Comparison of ENCODE assay signal across 15 cellular contexts in the genomic region with DNA sequence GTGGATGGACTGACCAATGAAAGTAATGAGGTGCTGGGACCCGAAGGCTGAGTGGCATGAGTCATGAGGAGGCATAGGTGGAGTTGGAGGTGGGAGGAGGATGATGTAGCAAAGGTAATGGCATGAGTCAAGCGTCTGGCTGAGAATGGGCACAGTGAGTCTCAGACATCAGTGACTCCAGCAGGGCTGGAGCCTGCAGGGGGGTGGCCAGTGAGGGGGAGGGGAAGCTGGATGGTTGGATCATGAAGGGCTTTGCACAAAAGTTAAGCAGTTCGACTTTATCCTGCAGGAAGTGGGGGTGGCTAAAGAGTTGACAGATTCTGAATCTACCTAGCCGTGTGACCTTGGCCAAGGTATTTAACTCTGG.
DNase-seq lines count a peak whose midpoint lies in the region; ATAC-seq, FAIRE-seq and TF ChIP-seq lines count a peak whose summit lies in the region.
"Had no signal": no experiment of that assay in that cellular context is flagged by ENCODE, and none has a peak within 500 bp of the region (broad histone marks: within the 10 kb centered on the region; RNA-seq: fewer than 3 reads in every experiment).

No MANE protein-coding gene starts in this region.

- H3K27ac ChIP-seq in CD8-positive, alpha-beta memory T cell (ENCODE audit: low read depth, low read length) = peak overlapping the region; percentile 3
- peak overlapping the region; percentile 23; the same call in 1 of the 2 replicates for H3K27ac ChIP-seq in HCT116 (ENCODE audit: low read depth, low read length)
- H3K27ac ChIP-seq in keratinocyte (ENCODE audit: control insufficient read depth, insufficient read depth, low read length) = peak overlapping the region; percentile 97
- H3K27ac ChIP-seq: adrenal gland had no signal

- FAIRE-seq in keratinocyte (lab: Jason Lieb, UNC) = peak; percentile 100

- peaks cover 0 to 4% (median 0%) of the 10 kb centered on the region in 3 donors for H3K36me3 Mint-ChIP-seq in CD8-positive, alpha-beta memory T cell
- no peaks in the 10 kb centered on the region for H3K36me3 Mint-ChIP-seq in activated T-cell treated with anti-CD3 and anti-CD28 coated beads, Interleukin-2, amount 50 U/mL, for 72 hours (ENCODE audit: insufficient read depth in 2 of 2)
- H3K36me3 Mint-ChIP-seq: CD4-positive, CD25-positive, alpha-beta regulatory T cell; mesothelial cell of epicardium had no signal

- no peak overlapping the region for H3K27ac Mint-ChIP-seq in CD8-positive, alpha-beta memory T cell
- H3K27ac Mint-ChIP-seq in activated T-cell treated with anti-CD3 and anti-CD28 coated beads, Interleukin-2, amount 50 U/mL, for 72 hours = no peak overlapping the region
- H3K27ac Mint-ChIP-seq: CD4-positive, CD25-positive, alpha-beta regulatory T cell; mesothelial cell of epicardium; T-helper 1 cell treated with Interleukin-12 subunit alpha and Interleukin-12 subunit beta and Interleukin-4 antibody, amounts not matched to agents 30 μg/mL and 1 μg/mL, for 36 hours had no signal

- no peaks in the 10 kb centered on the region for H3K9me1 ChIP-seq in keratinocyte (ENCODE audit: control insufficient read depth, extremely low read depth, insufficient read depth, low read length)

- no peaks in the 10 kb centered on the region for H3K9me3 ChIP-seq in CD8-positive, alpha-beta memory T cell (ENCODE audit: low read length)
- H3K9me3 ChIP-seq in HCT116 (ENCODE audit: control insufficient read depth in 1 of 2, insufficient read depth in 1 of 2, low read depth in 1 of 2, low read length in 2 of 2) = no peaks in the 10 kb centered on the region
- no peaks in the 10 kb centered on the region for H3K9me3 ChIP-seq in keratinocyte (ENCODE audit: control insufficient read depth, low read depth, low read length)
- H3K9me3 ChIP-seq: adrenal gland had no signal

- no peak for DNase-seq in CD8-positive, alpha-beta memory T cell
- peak; percentile 90 for DNase-seq in HCT116 (ENCODE audit: low read depth, low spot score)
- DNase-seq in activated T-cell treated with anti-CD3 and anti-CD28 coated beads, Interleukin-2, amount 50 U/mL, for 72 hours = peak in 1 of 2 donors; percentile 36
- peak; percentile 100 for DNase-seq in keratinocyte (ENCODE audit: low read depth, low spot score)
- no peak for DNase-seq in epidermal melanocyte (ENCODE audit: insufficient read length, low spot score)
- no peak for DNase-seq in stimulated activated naive CD4-positive, alpha-beta T cell treated with Interleukin-2 at 50 U/mL for 16 hours (lab: John Stamatoyannopoulos, UW)
- no peak for DNase-seq in central memory CD4-positive, alpha-beta T cell
- DNase-seq in NCI-H2081 treated with DMSO at 0.1 percent for 48 hours (lab: John Stamatoyannopoulos, UW) = no peak
- DNase-seq: adrenal gland; CD4-positive, CD25-positive, alpha-beta regulatory T cell; effector CD4-positive, alpha-beta T cell; NCI-H1048; NCI-H82 had no signal

- CTCF ChIA-PET in CD8-positive, alpha-beta memory T cell (lab: Charles Lee) = no interaction called here
- CTCF ChIA-PET in HCT116 (lab: Charles Lee) = no interaction called here

- TF ChIP-seq CTCF in HCT116 (IDR thresholded peaks at IDR 0.05 in 2 of 3, conservative IDR thresholded peaks at IDR 0.05 in 1 of 3; ENCODE audit: borderline replicate concordance in 1 of 3, insufficient read depth in 1 of 3, low read depth in 2 of 3, low read length in 2 of 3) (no peak), keratinocyte (optimal IDR thresholded peaks at IDR 0.05 in 1 of 3, IDR thresholded peaks at IDR 0.05 in 1 of 3, conservative IDR thresholded peaks at IDR 0.05 in 1 of 3; ENCODE audit: extremely low read depth in 1 of 3, insufficient read depth in 2 of 3, low read length in 3 of 3) (no peak)

- H3K9me2 ChIP-seq in HCT116 (ENCODE audit: insufficient read depth) = no peaks in the 10 kb centered on the region

- dilution Hi-C loops in keratinocyte (cut with MboI; ENCODE audit: extremely low pct_ligation_motif_present, low sequenced_read_pairs) = no loop called here

- RAD21 ChIA-PET in HCT116 (lab: Charles Lee; ENCODE audit: low non-redundant PET in 1 of 2, low total read pairs in 2 of 2, uncharacterized antibody in 2 of 2, unreplicated experiment in 2 of 2) = no interaction called here

- no peaks in the 10 kb centered on the region for H4K20me1 ChIP-seq in HCT116 (ENCODE audit: insufficient read depth)
- no peaks in the 10 kb centered on the region for H4K20me1 ChIP-seq in keratinocyte (ENCODE audit: control insufficient read depth, extremely low read depth, insufficient read depth, low read length)

- H3K9ac ChIP-seq in HCT116 (ENCODE audit: low read length) (peak overlapping the region; percentile 28; the same call in 1 of the 2 replicates), keratinocyte (ENCODE audit: control insufficient read depth, extremely low read depth, insufficient read depth, low read length) (peak overlapping the region; percentile 46)

- H3K9me3 Mint-ChIP-seq in CD8-positive, alpha-beta memory T cell = no peaks in the 10 kb centered on the region
- no peaks in the 10 kb centered on the region for H3K9me3 Mint-ChIP-seq in activated T-cell treated with anti-CD3 and anti-CD28 coated beads, Interleukin-2, amount 50 U/mL, for 72 hours
- H3K9me3 Mint-ChIP-seq: T-helper 1 cell treated with Interleukin-12 subunit alpha and Interleukin-12 subunit beta and Interleukin-4 antibody, amounts not matched to agents 30 μg/mL and 1 μg/mL, for 36 hours had no signal

- peaks cover 0 to 7% of the 10 kb centered on the region in 2 donors for H3K27me3 Mint-ChIP-seq in CD8-positive, alpha-beta memory T cell
- H3K27me3 Mint-ChIP-seq in activated T-cell treated with anti-CD3 and anti-CD28 coated beads, Interleukin-2, amount 50 U/mL, for 72 hours (ENCODE audit: low read depth) = peaks cover 12% of the 10 kb centered on the region

- TF ChIP-seq RAD21 in HCT116 (IDR thresholded peaks at IDR 0.05; ENCODE audit: low read depth) = peak; percentile 26

- no peak overlapping the region for H3K4me3 Mint-ChIP-seq in CD8-positive, alpha-beta memory T cell
- H3K4me3 Mint-ChIP-seq in activated T-cell treated with anti-CD3 and anti-CD28 coated beads, Interleukin-2, amount 50 U/mL, for 72 hours = no peak overlapping the region
- H3K4me3 Mint-ChIP-seq: CD4-positive, CD25-positive, alpha-beta regulatory T cell; mesothelial cell of epicardium; T-helper 1 cell treated with Interleukin-12 subunit alpha and Interleukin-12 subunit beta and Interleukin-4 antibody, amounts not matched to agents 30 μg/mL and 1 μg/mL, for 36 hours had no signal

- H3K4me1 Mint-ChIP-seq in CD8-positive, alpha-beta memory T cell = peaks cover 4 to 6% (median 5%) of the 10 kb centered on the region in 3 donors
- H3K4me1 Mint-ChIP-seq in activated T-cell treated with anti-CD3 and anti-CD28 coated beads, Interleukin-2, amount 50 U/mL, for 72 hours (ENCODE audit: low read depth) = peaks cover 10% of the 10 kb centered on the region
- H3K4me1 Mint-ChIP-seq: CD4-positive, CD25-positive, alpha-beta regulatory T cell had no signal

- peak overlapping the region; percentile 39 for H2AFZ ChIP-seq in HCT116 (ENCODE audit: low read depth, low read length, poor library complexity, severe bottlenecking)
- H2AFZ ChIP-seq in keratinocyte (ENCODE audit: control insufficient read depth, low read length) = no peak overlapping the region

- H3K79me2 ChIP-seq in HCT116 (ENCODE audit: insufficient read depth, low read length) = no peaks in the 10 kb centered on the region
- H3K79me2 ChIP-seq in keratinocyte (ENCODE audit: control insufficient read depth, insufficient read depth, low read length) = no peaks in the 10 kb centered on the region

- no TSS peak for BruUV-seq in HCT116 (replicated peaks; lab: Mats Ljungman, UMichigan)

- ATAC-seq in HCT116 = peak; percentile 92
- ATAC-seq in activated T-cell treated with anti-CD3 and anti-CD28 coated beads, Interleukin-2, amount 50 U/mL, for 72 hours (replicated peaks in 1 of 2) = peak; percentile 71 to 80

- intact Hi-C loops in HCT116 (cut with micrococcal nuclease) = no loop called here

- no peaks in the 10 kb centered on the region for H3K27me3 ChIP-seq in CD8-positive, alpha-beta memory T cell (ENCODE audit: insufficient read depth, low read length, poor library complexity, severe bottlenecking)
- no peaks in the 10 kb centered on the region for H3K27me3 ChIP-seq in HCT116 (ENCODE audit: insufficient read depth, low read length)
- H3K27me3 ChIP-seq in keratinocyte (ENCODE audit: control insufficient read depth, extremely low read depth, insufficient read depth, low read length) = no peaks in the 10 kb centered on the region
- H3K27me3 ChIP-seq: adrenal gland had no signal

- no peak for TF ChIP-seq POLR2A in HCT116 (IDR thresholded peaks at IDR 0.05; ENCODE audit: borderline replicate concordance, extremely low read depth, insufficient read depth, insufficient read length)

- H3K4me3 ChIP-seq in CD8-positive, alpha-beta memory T cell (ENCODE audit: low read length) = no peak overlapping the region
- H3K4me3 ChIP-seq in HCT116 (replicated peaks in 1 of 2; ENCODE audit: low read depth in 1 of 2, low read length in 2 of 2) (peak overlapping the region in 1 of 2 experiments; percentile 14; a peak in 1 of 4 replicates), keratinocyte (ENCODE audit: control insufficient read depth in 2 of 3, extremely low read depth in 1 of 3, insufficient read depth in 2 of 3, low read depth in 1 of 3, low read length in 3 of 3) (no peak overlapping the region)
- H3K4me3 ChIP-seq: adrenal gland had no signal

- POLR2A ChIA-PET in CD8-positive, alpha-beta memory T cell (lab: Charles Lee) = no interaction called here
- POLR2A ChIA-PET in HCT116 (lab: Charles Lee) = no interaction called here

- no peaks in the 10 kb centered on the region for H3K36me3 ChIP-seq in CD8-positive, alpha-beta memory T cell (ENCODE audit: insufficient read depth, low read length)
- H3K36me3 ChIP-seq in HCT116 (ENCODE audit: control insufficient read depth in 1 of 2, insufficient read depth in 2 of 2, low read length in 2 of 2) (no peaks in the 10 kb centered on the region), keratinocyte (ENCODE audit: control insufficient read depth in 2 of 2, extremely low read depth in 1 of 2, insufficient read depth in 2 of 2, low read length in 2 of 2) (no peaks in the 10 kb centered on the region)
- H3K36me3 ChIP-seq: adrenal gland had no signal

- peak overlapping the region; percentile 70 for H3K4me2 ChIP-seq in HCT116 (ENCODE audit: low read length)
- peak overlapping the region; percentile 63 for H3K4me2 ChIP-seq in keratinocyte (ENCODE audit: control insufficient read depth, extremely low read depth, insufficient read depth, low read depth, low read length)

- peaks cover 7% of the 10 kb centered on the region for H3K4me1 ChIP-seq in CD8-positive, alpha-beta memory T cell (ENCODE audit: insufficient read depth, low read length)
- peaks cover 19 to 62% of the 10 kb centered on the region in 2 experiments for H3K4me1 ChIP-seq in HCT116 (ENCODE audit: control insufficient read depth in 1 of 2, insufficient read depth in 2 of 2, low read length in 2 of 2)
- peaks cover 76% of the 10 kb centered on the region for H3K4me1 ChIP-seq in keratinocyte (ENCODE audit: control insufficient read depth, extremely low read depth, insufficient read depth, low read length)
- H3K4me1 ChIP-seq: adrenal gland had no signal

TF ChIP-seq in HCT116, 20 proteins besides CTCF, POLR2A, EP300 and RAD21 (continues in another document):
- TF ChIP-seq JUND (IDR thresholded peaks at IDR 0.05) (peak; percentile 91), POLR2AphosphoS5 (IDR thresholded peaks at IDR 0.05; ENCODE audit: low read depth, low read length) (peak; percentile 53; the same call in 1 of the 2 replicates)

Comparison
In these comparisons a context has a peak if more than half of its experiments do, and no peak if none do; other contexts are left out.
1. DNase-seq: peak in HCT116 (single experiment) and keratinocyte (single experiment); none in CD8-positive, alpha-beta memory T cell (0 of 5), epidermal melanocyte (single experiment), stimulated activated naive CD4-positive, alpha-beta T cell treated with Interleukin-2 at 50 U/mL for 16 hours (single experiment), central memory CD4-positive, alpha-beta T cell (single experiment) and NCI-H2081 treated with DMSO at 0.1 percent for 48 hours (single experiment).
2. H3K27ac ChIP-seq: peak in every context shown above with its lines; median percentile 97 in keratinocyte; 23 in HCT116; 3 in CD8-positive, alpha-beta memory T cell.